ENCODE assay signal across 8 cellular contexts in the genomic region with DNA sequence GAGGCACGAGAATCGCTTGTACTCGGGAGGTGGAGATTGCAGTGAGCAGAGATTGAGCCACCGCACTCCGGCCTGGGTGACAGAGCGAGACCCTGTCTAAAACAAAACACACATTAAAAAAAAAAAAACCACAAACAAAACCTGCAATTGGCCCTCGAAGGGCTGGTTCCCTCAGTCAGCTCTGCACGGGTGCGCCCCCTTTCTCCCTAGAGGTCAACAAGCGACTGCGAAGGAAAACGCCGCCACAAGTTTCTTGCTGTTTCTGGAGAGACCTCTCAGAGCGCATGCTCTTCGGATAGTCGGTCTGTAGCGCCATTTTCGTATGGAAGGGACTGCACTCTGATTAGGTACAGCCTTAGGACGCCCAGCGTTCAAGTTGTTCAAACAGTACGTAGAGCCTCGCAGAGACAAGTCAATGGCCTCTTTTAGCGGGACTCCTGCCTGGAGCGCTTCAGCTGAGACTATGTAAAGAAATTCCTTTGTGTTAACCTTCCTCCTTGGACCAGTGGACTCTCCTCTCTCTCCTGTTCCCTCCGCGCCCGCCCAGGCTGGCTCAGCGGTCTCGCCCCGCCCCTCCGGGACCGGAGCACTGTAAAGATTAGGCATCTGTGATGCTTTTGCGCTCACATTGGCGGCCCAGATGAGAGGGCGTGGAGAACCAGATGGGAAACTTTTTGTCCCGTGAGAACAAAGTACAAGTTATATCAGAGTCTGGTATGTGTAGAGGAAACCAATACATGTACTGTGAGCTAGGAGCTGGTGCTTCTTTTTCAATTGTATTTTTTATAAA. TPM values are rescaled to one million over a fixed set of nuclear protein-coding genes. Genes with fewer than 3 reads are reported as not detected.
A peak's percentile ranks its signal among the peaks of the same experiment; 100 is the strongest.
DNase-seq lines count a peak whose midpoint lies in the region; ATAC-seq and TF ChIP-seq lines count a peak whose summit lies in the region.

No MANE protein-coding gene starts in this region.

- peaks cover 7% of the 10 kb centered on the region for H3K36me3 Mint-ChIP-seq in natural killer cell

- peaks cover 9% of the 10 kb centered on the region for H3K4me1 ChIP-seq in GM23248 (ENCODE audit: insufficient read depth)
- peaks cover 36% of the 10 kb centered on the region for H3K4me1 ChIP-seq in Karpas-422 (ENCODE audit: low read length)

- H3K36me3 ChIP-seq in GM23248 (ENCODE audit: low read depth) (no peaks in the 10 kb centered on the region), Karpas-422 (ENCODE audit: insufficient read depth, low read length) (0 out of 2 replicates have a peak, but pooled peaks cover 2% of the 10 kb centered on the region)

- peak; percentile 93 for DNase-seq in EL
- peak; percentile 95 for DNase-seq in GM23248
- peak; percentile 96 for DNase-seq in Karpas-422
- peak; percentile 97 for DNase-seq in RKO (ENCODE audit: low spot score)
- peak; percentile 64 to 77 for DNase-seq in activated T-helper 1 cell treated with anti-CD3 and anti-CD28 coated beads, Interleukin-2, amount 50 U/mL, for 16 hours (ENCODE audit: low read depth in 1 of 2, low spot score in 1 of 2)
- DNase-seq in fibroblast of peridontal ligament (ENCODE audit: extremely low read depth) = peak; percentile 85
- DNase-seq in natural killer cell = peak; percentile 78
- peak; percentile 82 to 87 (median 86) for DNase-seq in stimulated activated naive CD4-positive, alpha-beta T cell (lab: John Stamatoyannopoulos, UW)

- H3K9ac ChIP-seq in GM23248 (peak overlapping the region; percentile 79), Karpas-422 (ENCODE audit: low read length) (peak overlapping the region; percentile 94)

- H4K20me1 ChIP-seq in GM23248 (ENCODE audit: insufficient read depth) = no peaks in the 10 kb centered on the region
- no peaks in the 10 kb centered on the region for H4K20me1 ChIP-seq in Karpas-422 (ENCODE audit: insufficient read depth, low read depth, low read length)

- no peaks in the 10 kb centered on the region for H3K9me3 Mint-ChIP-seq in natural killer cell

- peaks cover 16% of the 10 kb centered on the region; the same call in 1 of the 2 replicates for H3F3A ChIP-seq in GM23248 (ENCODE audit: insufficient read depth)

- WGBS in GM23248 (ENCODE audit: low coverage in 1 of 2, low lambda C conversion rate in 2 of 2, missing lambda C conversion rate in 2 of 2), 2 experiments = 9 to 12% methylated on average over 34 to 36 of the region's 36 CpGs

- H3K4me3 Mint-ChIP-seq in natural killer cell = peak overlapping the region; percentile 91

- H3K27ac Mint-ChIP-seq in natural killer cell = peak overlapping the region; percentile 89 to 92

- TF ChIP-seq CTCF in natural killer cell (IDR thresholded peaks at IDR 0.05) = no peak

- H3K9me3 ChIP-seq in GM23248 (ENCODE audit: low read depth) = no peaks in the 10 kb centered on the region
- no peaks in the 10 kb centered on the region for H3K9me3 ChIP-seq in Karpas-422 (ENCODE audit: low read length)

- H3K27ac ChIP-seq in GM23248 = peak overlapping the region; percentile 79
- peak overlapping the region; percentile 79 for H3K27ac ChIP-seq in Karpas-422 (ENCODE audit: low read length)

- in situ Hi-C loops in GM23248 (cut with MboI) = no loop called here

- intact Hi-C loops in natural killer cell (cut with micrococcal nuclease) = loop anchor here (5.0 kb wide), 4 partner anchors 91 to 219 kb away; a partner anchor contains a TSS

- H3K27me3 ChIP-seq in GM23248 (replicated peaks; ENCODE audit: insufficient read depth) (no peaks in the 10 kb centered on the region), Karpas-422 (ENCODE audit: low read length) (no peaks in the 10 kb centered on the region)

- H3K4me3 ChIP-seq in GM23248 (peak overlapping the region; percentile 92), Karpas-422 (ENCODE audit: low read length) (peak overlapping the region; percentile 91)

- H3K79me2 ChIP-seq in GM23248 (ENCODE audit: insufficient read depth) (no peaks in the 10 kb centered on the region), Karpas-422 (ENCODE audit: low read length) (peaks cover 38% of the 10 kb centered on the region)

- H3K27me3 Mint-ChIP-seq in natural killer cell (ENCODE audit: low read depth in 2 of 2) = no peaks in the 10 kb centered on the region

- H3K4me1 Mint-ChIP-seq in natural killer cell = peaks cover 39 to 46% of the 10 kb centered on the region in 2 donors

- H3K9me2 ChIP-seq in GM23248 (ENCODE audit: insufficient read depth) = no peaks in the 10 kb centered on the region
- H3K9me2 ChIP-seq in Karpas-422 (replicated peaks; ENCODE audit: insufficient read depth, low read length) = no peaks in the 10 kb centered on the region

- H2AFZ ChIP-seq in GM23248 = peak overlapping the region; percentile 99
- H2AFZ ChIP-seq in Karpas-422 (ENCODE audit: low read length) = peak overlapping the region; percentile 72

- ATAC-seq in natural killer cell = peak; percentile 65 to 79 (median 65)

- peak overlapping the region; percentile 96 for H3K4me2 ChIP-seq in GM23248 (ENCODE audit: unreplicated experiment)
- peak overlapping the region; percentile 87 for H3K4me2 ChIP-seq in Karpas-422 (ENCODE audit: low read depth, low read length, poor library complexity, severe bottlenecking)

RNA-seq across cellular contexts. Expression of a gene that starts 1.0 kb away (rescaled TPM):
- 1.5 and 5.6 TPM in 2 replicates for total RNA-seq in GM23248 (2014; rRNA removed; shearing (Covaris generic))
- 1.5 and 1.8 TPM in 2 replicates for polyA plus RNA-seq in GM23248 (2016; fragmentation: Nextera tagmentation; extraction: Ambion mirVana)
- total RNA-seq in Karpas-422 (2014; rRNA removed; shearing (Covaris generic); ENCODE audit: low replicate concordance) = 24.7 and 25.7 TPM in 2 replicates
- total RNA-seq in natural killer cell = 10 to 100 TPM; 59.6 to 63.8 (median 60.1) TPM

Comparison
In these comparisons a context has a peak if more than half of its experiments do, and no peak if none do; other contexts are left out.
1. Peak in every context shown above with its lines: DNase-seq, ATAC-seq, H3K4me3 ChIP-seq and H3K27ac ChIP-seq.